In genomic region chr17:66414528-66415175, GRCh38 we compare ENCODE assay signal across 19 cellular contexts.
A peak's percentile ranks its signal among the peaks of the same experiment; 100 is the strongest.
DNase-seq lines count a peak whose midpoint lies in the region; ATAC-seq and TF ChIP-seq lines count a peak whose summit lies in the region.
"Had no signal": no experiment of that assay in that cellular context is flagged by ENCODE, and none has a peak within 500 bp of the region (broad histone marks: within the 10 kb centered on the region; RNA-seq: fewer than 3 reads in every experiment).

No MANE protein-coding gene starts in this region.

- H3K27ac ChIP-seq in right lobe of liver: peak overlapping the region in 2 of 3 donors; percentile 0 to 27
- H3K27ac ChIP-seq: breast epithelium, gastrocnemius medialis, thyroid gland had no signal

- H3K36me3 ChIP-seq in Caco-2 (ENCODE audit: control insufficient read depth, insufficient read depth, low read length): no peaks in the 10 kb centered on the region
- H3K36me3 ChIP-seq in GM06990 (ENCODE audit: control insufficient read depth, insufficient read depth, low read length): no peaks in the 10 kb centered on the region
- H3K36me3 ChIP-seq in right lobe of liver: no peaks in the 10 kb centered on the region
- H3K36me3 ChIP-seq: breast epithelium, gastrocnemius medialis, thyroid gland had no signal

- H3K4me1 ChIP-seq in Caco-2 (peaks cover 71% of the 10 kb centered on the region), right lobe of liver (peaks cover 0 to 50% (median 20%) of the 10 kb centered on the region in 4 donors)
- H3K4me1 ChIP-seq: breast epithelium, gastrocnemius medialis, thyroid gland had no signal

- no peak overlapping the region for H3K4me3 ChIP-seq in Caco-2 (ENCODE audit: low read depth, low read length)
- H3K4me3 ChIP-seq in GM06990 (replicated peaks; ENCODE audit: low read depth, low read length): no peak overlapping the region
- H3K4me3 ChIP-seq in right lobe of liver: no peak overlapping the region
- H3K4me3 ChIP-seq: breast epithelium, gastrocnemius medialis, thyroid gland had no signal

- H3K27me3 ChIP-seq in Caco-2 (replicated peaks; ENCODE audit: control insufficient read depth, insufficient read depth, low read length) (no peaks in the 10 kb centered on the region), GM06990 (replicated peaks; ENCODE audit: control insufficient read depth, insufficient read depth, low read length) (no peaks in the 10 kb centered on the region), right lobe of liver (no peaks in the 10 kb centered on the region)
- H3K27me3 ChIP-seq: breast epithelium, gastrocnemius medialis, thyroid gland had no signal

- no peaks in the 10 kb centered on the region for H3K27me3 Mint-ChIP-seq in Caco-2 (ENCODE audit: insufficient read depth, unreplicated experiment)
- H3K27me3 Mint-ChIP-seq in T-helper 2 cell treated with Interferon-gamma antibody and Interleukin-4, amounts not matched to agents 5 μg/mL and 100 μg/mL, for 36 hours (ENCODE audit: low read depth): no peaks in the 10 kb centered on the region
- H3K27me3 Mint-ChIP-seq: activated naive CD8-positive, alpha-beta T cell treated with anti-CD3 and anti-CD28 coated beads, Interleukin-2, amount 10 ng/mL, durations not matched to agents 7 days and 5 days; dendritic cell treated with granulocyte-macrophage colony-stimulating factor and Interleukin-4, amounts not matched to agents 40 ng/mL and 50 ng/mL, for 4 days had no signal

- TF ChIP-seq POLR2A in right lobe of liver (IDR thresholded peaks at IDR 0.05): no peak

- WGBS in right lobe of liver (ENCODE audit: insufficient coverage, low coverage, low lambda C conversion rate, missing lambda C conversion rate): 41% methylated on average over 4 of the region's 4 CpGs

- POLR2A ChIA-PET in Caco-2 (lab: Charles Lee): interaction anchor here (0.6 to 1.0 kb wide), 5 partner anchors 20 to 158 kb away, joined by 4 to 6 read pairs (median 5); no protein-coding TSS in a partner anchor

- no peaks in the 10 kb centered on the region for H3K9me3 Mint-ChIP-seq in Caco-2 (ENCODE audit: unreplicated experiment)
- H3K9me3 Mint-ChIP-seq in T-helper 2 cell treated with Interferon-gamma antibody and Interleukin-4, amounts not matched to agents 5 μg/mL and 100 μg/mL, for 36 hours: no peaks in the 10 kb centered on the region
- H3K9me3 Mint-ChIP-seq: dendritic cell treated with granulocyte-macrophage colony-stimulating factor and Interleukin-4, amounts not matched to agents 40 ng/mL and 50 ng/mL, for 4 days had no signal

- H3K4me1 Mint-ChIP-seq in Caco-2 (ENCODE audit: low read depth, unreplicated experiment): peaks cover 48% of the 10 kb centered on the region
- peaks cover 37% of the 10 kb centered on the region for H3K4me1 Mint-ChIP-seq in T-helper 2 cell treated with Interferon-gamma antibody and Interleukin-4, amounts not matched to agents 5 μg/mL and 100 μg/mL, for 36 hours (ENCODE audit: low read depth)

- TF ChIP-seq CTCF in Caco-2 (IDR thresholded peaks at IDR 0.05; ENCODE audit: insufficient read depth in 1 of 2, low read depth in 1 of 2, low read length in 1 of 2, severe bottlenecking in 1 of 2, unreplicated experiment in 1 of 2) (no peak), GM06990 (IDR thresholded peaks at IDR 0.05; ENCODE audit: insufficient read depth, low read length, poor library complexity, severe bottlenecking) (no peak), right lobe of liver (IDR thresholded peaks at IDR 0.05) (no peak), GM20000 (IDR thresholded peaks at IDR 0.05; ENCODE audit: extremely low read depth, missing control alignments) (no peak)

- H3K9me3 ChIP-seq in Caco-2 (no peaks in the 10 kb centered on the region), right lobe of liver (no peaks in the 10 kb centered on the region)
- H3K9me3 ChIP-seq: breast epithelium, gastrocnemius medialis, thyroid gland had no signal

- TSS peak; percentile 76 for BruUV-seq in Caco-2 (replicated peaks; lab: Mats Ljungman, UMichigan)

- ATAC-seq in right lobe of liver (no peak), GM18858 (IDR thresholded peaks at IDR 0.05; ENCODE audit: unreplicated experiment) (no peak)
- ATAC-seq: gastrocnemius medialis had no signal

- intact Hi-C loops in Caco-2 (cut with micrococcal nuclease; ENCODE audit: unreplicated experiment): loop anchor here (1.0 to 5.0 kb wide), 5 partner anchors 27 to 152 kb away; no protein-coding TSS in a partner anchor
- intact Hi-C loops in right lobe of liver (cut with DNase I): no loop called here

- CTCF ChIA-PET in Caco-2 (lab: Charles Lee): interaction anchor here (0.6 to 1.1 kb wide), 9 partner anchors 76 to 1139 kb away, joined by 3 to 4 read pairs (median 4); no protein-coding TSS in a partner anchor

- peak overlapping the region; percentile 60 for H3K27ac Mint-ChIP-seq in Caco-2 (ENCODE audit: unreplicated experiment)
- peak overlapping the region; percentile 39 for H3K27ac Mint-ChIP-seq in T-helper 2 cell treated with Interferon-gamma antibody and Interleukin-4, amounts not matched to agents 5 μg/mL and 100 μg/mL, for 36 hours
- H3K27ac Mint-ChIP-seq: dendritic cell treated with granulocyte-macrophage colony-stimulating factor and Interleukin-4, amounts not matched to agents 40 ng/mL and 50 ng/mL, for 4 days had no signal

- DNase-seq in Caco-2 (no peak), GM06990 (ENCODE audit: extremely low read depth, insufficient read length) (peak; percentile 35), right lobe of liver (no peak), NCI-H748 treated with DMSO at 0.1 percent for 48 hours (lab: John Stamatoyannopoulos, UW) (no peak), SKM-1 treated with dmso at 0.1 percent for 144 hours (lab: John Stamatoyannopoulos, UW; ENCODE audit: unreplicated experiment) (no peak), GM20000 (ENCODE audit: low spot score) (no peak)
- DNase-seq in T-helper 2 cell treated with Interferon-gamma antibody and Interleukin-4, amounts not matched to agents 5 μg/mL and 100 μg/mL, for 36 hours (ENCODE audit: low spot score): no peak
- DNase-seq: activated CD8-positive, alpha-beta memory T cell treated with anti-CD3 and anti-CD28 coated beads, Interleukin-2, amount 50 U/mL, for 48 hours; activated naive CD8-positive, alpha-beta T cell treated with anti-CD3 and anti-CD28 coated beads, Interleukin-2, amount 10 ng/mL, durations not matched to agents 7 days and 5 days; erythroblast; gastrocnemius medialis; IMR-90; NCI-H187 treated with DMSO at 0.1 percent for 48 hours; retina; SHP77 treated with DMSO at 0.1 percent for 48 hours; thyroid gland had no signal

- H3K4me3 Mint-ChIP-seq in Caco-2 (ENCODE audit: unreplicated experiment): no peak overlapping the region
- H3K4me3 Mint-ChIP-seq in T-helper 2 cell treated with Interferon-gamma antibody and Interleukin-4, amounts not matched to agents 5 μg/mL and 100 μg/mL, for 36 hours: no peak overlapping the region
- H3K4me3 Mint-ChIP-seq: activated naive CD8-positive, alpha-beta T cell treated with anti-CD3 and anti-CD28 coated beads, Interleukin-2, amount 10 ng/mL, durations not matched to agents 7 days and 5 days; dendritic cell treated with granulocyte-macrophage colony-stimulating factor and Interleukin-4, amounts not matched to agents 40 ng/mL and 50 ng/mL, for 4 days had no signal

- no peaks in the 10 kb centered on the region for H3K36me3 Mint-ChIP-seq in Caco-2 (ENCODE audit: insufficient read depth, unreplicated experiment)
- peaks cover 12% of the 10 kb centered on the region for H3K36me3 Mint-ChIP-seq in T-helper 2 cell treated with Interferon-gamma antibody and Interleukin-4, amounts not matched to agents 5 μg/mL and 100 μg/mL, for 36 hours (ENCODE audit: low read depth)
